In genomic region chr3:194493997-194494927, GRCh38 we compare ENCODE assay signal across 8 cellular contexts. TPM values are rescaled to one million over a fixed set of nuclear protein-coding genes. Genes with fewer than 3 reads are reported as not detected.
DNase-seq lines count a peak whose midpoint lies in the region; ATAC-seq, FAIRE-seq and TF ChIP-seq lines count a peak whose summit lies in the region.
"Not testable (repeated sequence)": the region's sequence is repeated elsewhere in the genome, so short reads cannot be mapped to it uniquely, and the experiment has no call there.

No MANE protein-coding gene starts in this region.

- H3K4me1 ChIP-seq in GM12878 (ENCODE audit: control insufficient read depth, insufficient read depth, low read length), result peaks cover 30% of the 10 kb centered on the region

- not testable (repeated sequence) for TF ChIP-seq RAD21 in GM12878 (IDR thresholded peaks at IDR 0.05; ENCODE audit: insufficient read depth, low read depth, low read length)

- RAD21 ChIA-PET in GM12878 (lab: Charles Lee; ENCODE audit: unreplicated experiment), result not testable (repeated sequence)

- SMC1A ChIA-PET in GM12878 (lab: Charles Lee; ENCODE audit: uncharacterized antibody, unreplicated experiment), result interaction anchor here (0.7 to 1.7 kb wide), 2 partner anchors 18 to 22 kb away, joined by 3 to 4 read pairs; no protein-coding TSS in a partner anchor

- not testable (repeated sequence) for H3K4me3 ChIP-seq in LNCaP clone FGC (ENCODE audit: low read depth, low read length); GM12878

- peak; percentile 95 for DNase-seq in EH (ENCODE audit: low read depth)
- DNase-seq in LNCaP clone FGC (ENCODE audit: low read depth), result peak; percentile 76
- DNase-seq in T-helper 17 cell; GM12878 (ENCODE audit: low read depth, low spot score); epithelial cell of prostate (ENCODE audit: low read depth, low spot score): not testable (repeated sequence)
- peak; percentile 90 for DNase-seq in iris pigment epithelial cell (ENCODE audit: low read depth)
- peak; percentile 19 for DNase-seq in osteocyte (ENCODE audit: extremely low spot score, unreplicated experiment)

- not testable (repeated sequence) for H3K9ac ChIP-seq in GM12878 (ENCODE audit: control insufficient read depth, insufficient read depth, low read length)

- not testable (repeated sequence) for H3K79me2 ChIP-seq in GM12878 (ENCODE audit: control insufficient read depth, insufficient read depth, low read length)

- H3K36me3 Mint-ChIP-seq in T-helper 17 cell (ENCODE audit: low read depth); osteocyte (ENCODE audit: unreplicated experiment): not testable (repeated sequence)

- not testable (repeated sequence) for H4K20me1 ChIP-seq in GM12878 (ENCODE audit: control insufficient read depth, insufficient read depth)

- not testable (repeated sequence) for ATAC-seq in T-helper 17 cell, GM12878

- H3K27ac Mint-ChIP-seq in T-helper 17 cell (peak overlapping the region; percentile 68), osteocyte (ENCODE audit: unreplicated experiment) (peak overlapping the region; percentile 77)

- not testable (repeated sequence) for H3K4me3 Mint-ChIP-seq in T-helper 17 cell; osteocyte (ENCODE audit: unreplicated experiment)

- H3K9me3 Mint-ChIP-seq in osteocyte (ENCODE audit: unreplicated experiment), result not testable (repeated sequence)

- WGBS in GM12878 (ENCODE audit: insufficient coverage, insufficient replicate concordance, low lambda C conversion rate, missing lambda C conversion rate), result 97% methylated on average over 10 of the region's 10 CpGs

- not testable (repeated sequence) for H3K9me3 ChIP-seq in T-helper 17 cell (ENCODE audit: control insufficient read depth, low read length, poor library complexity, severe bottlenecking); GM12878 (replicated peaks; ENCODE audit: control insufficient read depth, insufficient read depth, low read length)

- POLR2A ChIA-PET in GM12878 (lab: Charles Lee), result interaction anchor here (0.6 kb wide), 1 partner anchor 11 kb away, joined by 3 read pairs; no protein-coding TSS in a partner anchor

- not testable (repeated sequence) for H2AFZ ChIP-seq in GM12878 (ENCODE audit: control insufficient read depth, low read depth, low read length)

- not testable (repeated sequence) for TF ChIP-seq EP300 in GM12878 (IDR thresholded peaks at IDR 0.05; ENCODE audit: borderline replicate concordance in 1 of 2, control insufficient read depth in 1 of 2, low read depth in 2 of 2, low read length in 2 of 2)

- H3K27ac ChIP-seq in 22Rv1 (peak overlapping the region; percentile 56), epithelial cell of prostate (peak overlapping the region; percentile 29)
- not testable (repeated sequence) for H3K27ac ChIP-seq in GM12878 (ENCODE audit: control insufficient read depth, insufficient read depth)

- CTCF ChIA-PET in GM12878 (lab: Yijun Ruan, JAX), result interaction anchor here (1.1 to 1.8 kb wide), 2 partner anchors 22 to 94 kb away, joined by 3 to 7 read pairs; no protein-coding TSS in a partner anchor

- not testable (repeated sequence) for H3K27me3 Mint-ChIP-seq in T-helper 17 cell; osteocyte (ENCODE audit: unreplicated experiment)

- H3K4me1 Mint-ChIP-seq in T-helper 17 cell (peaks cover 41% of the 10 kb centered on the region), osteocyte (ENCODE audit: unreplicated experiment) (peaks cover 39% of the 10 kb centered on the region)

- not testable (repeated sequence) for TF ChIP-seq CTCF in 22Rv1 (IDR thresholded peaks at IDR 0.05); LNCaP clone FGC (IDR thresholded peaks at IDR 0.05; ENCODE audit: control insufficient read depth, extremely low read depth, insufficient read depth); GM12878 (IDR thresholded peaks at IDR 0.05 in 2 of 3, conservative IDR thresholded peaks at IDR 0.05 in 1 of 3; ENCODE audit: control insufficient read depth in 2 of 3, extremely low read depth in 1 of 3, insufficient read depth in 1 of 3, low read depth in 3 of 3, low read length in 3 of 3); osteocyte (IDR thresholded peaks at IDR 0.05)

- H3K4me2 ChIP-seq in GM12878 (ENCODE audit: control insufficient read depth, insufficient read depth), result not testable (repeated sequence)

- intact Hi-C loops in GM12878 (cut with micrococcal nuclease; ENCODE audit: unreplicated experiment), result not testable (repeated sequence)

- not testable (repeated sequence) for H3K36me3 ChIP-seq in GM12878 (ENCODE audit: control insufficient read depth in 2 of 2, insufficient read depth in 2 of 2, low read length in 1 of 2)

- H3K27me3 ChIP-seq in GM12878 (replicated peaks in 1 of 2; ENCODE audit: control insufficient read depth in 2 of 2, insufficient read depth in 2 of 2, low read length in 1 of 2), result not testable (repeated sequence)

- not testable (repeated sequence) for FAIRE-seq in GM12878 (lab: Jason Lieb, UNC)

- in situ Hi-C loops in GM12878 (cut with MboI), result not testable (repeated sequence)

- not testable (repeated sequence) for TF ChIP-seq POLR2A in GM12878 (IDR thresholded peaks at IDR 0.05; ENCODE audit: low read depth, low read length)

- not testable (repeated sequence) for BruUV-seq in GM12878 (replicated peaks; lab: Mats Ljungman, UMichigan)

TF ChIP-seq in GM12878, 131 proteins besides CTCF, POLR2A, EP300 and RAD21:
- TF ChIP-seq NFXL1 (IDR thresholded peaks at IDR 0.05; ENCODE audit: borderline replicate concordance), result peak; percentile 49; the same call in 1 of the 2 replicates

RNA-seq across cellular contexts. Expression of gene ATP13A3, which starts 7.5 kb away (rescaled TPM):
- total RNA-seq in T-helper 17 cell (10 to 100 TPM; 65.6 to 81.0 TPM), GM12878 (2014; rRNA removed) (91.0 and 126 TPM in 2 replicates), GM12878 (2014; rRNA removed; fragmentation: Illumina TruSeq; extraction: Trizol) (89.9 and 90.2 TPM in 2 replicates), GM12878 (2021) (88.4 and 108 TPM in 2 replicates), osteocyte (59.7 and 63.1 TPM in 2 replicates)
- total RNA-seq in GM12878 (2013; cell fraction: nucleolus; rRNA removed), result 462 and 491 TPM in 2 replicates
- polyA plus RNA-seq in GM12878 (2011; ENCODE audit: low read depth), result 15.6 TPM
- polyA plus RNA-seq in GM12878 (2011; rRNA removed) (106 and 188 TPM in 2 replicates), GM12878 (2014; fragmentation: Illumina TruSeq; extraction: Trizol) (75.6 and 83.3 TPM in 2 replicates), GM12878 (2014; fragmentation: Nextera tagmentation; extraction: Ambion mirVana) (10 to 100 TPM; 14.0 to 17.7 TPM), GM12878 (2014; rRNA removed) (54.4 and 63.3 TPM in 2 replicates), GM12878 (2016; fragmentation: Nextera tagmentation; extraction: Ambion mirVana) (10 to 100 TPM; 15.6 to 25.2 TPM)
- 36.1 and 36.9 TPM in 2 replicates for polyA plus RNA-seq in GM12878 (2011; cell fraction: cytosol; rRNA removed)
- 63.7 and 68.3 TPM in 2 replicates for polyA plus RNA-seq in GM12878 (2011; cell fraction: nucleus; rRNA removed)
- polyA plus RNA-seq in GM12878 (2012), result 23.8 and 32.6 TPM in 2 replicates
- polyA minus RNA-seq in GM12878 (2011; rRNA and poly(A)+ RNA removed), result 165 and 257 TPM in 2 replicates
- polyA minus RNA-seq in GM12878 (2011; cell fraction: cytosol; rRNA and poly(A)+ RNA removed), result 62.7 and 78.3 TPM in 2 replicates
- polyA minus RNA-seq in GM12878 (2011; cell fraction: nucleus; rRNA and poly(A)+ RNA removed), result 67.8 and 92.3 TPM in 2 replicates
